ENCODE assay signal across 7 cellular contexts in the genomic region with DNA sequence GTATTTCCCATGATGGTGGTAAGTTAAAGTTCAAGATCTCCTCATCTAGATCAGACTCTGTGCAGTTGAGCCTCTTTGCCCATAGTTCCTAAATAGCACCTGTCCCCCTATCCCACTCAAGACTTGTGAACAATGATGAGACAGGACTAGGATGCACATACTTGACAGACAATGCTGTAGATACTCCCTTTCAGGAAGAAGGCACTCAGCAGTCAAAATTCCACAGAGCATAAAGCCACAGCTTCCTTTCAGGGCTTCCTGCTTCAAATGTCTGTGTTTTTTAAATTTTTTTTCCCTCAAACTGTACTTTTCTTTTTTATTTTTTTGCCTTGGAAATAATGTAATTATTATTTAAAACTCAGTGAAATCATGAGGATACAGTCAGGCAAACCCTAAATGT.
DNase-seq lines count a peak whose midpoint lies in the region; ATAC-seq, FAIRE-seq and TF ChIP-seq lines count a peak whose summit lies in the region.
"Not testable (repeated sequence)": the region's sequence is repeated elsewhere in the genome, so short reads cannot be mapped to it uniquely, and the experiment has no call there.

No MANE protein-coding gene starts in this region.

- H3K36me3 ChIP-seq in BLaER1; DND-41 (ENCODE audit: insufficient read depth, low read length); Loucy (ENCODE audit: insufficient read depth, low read length); bronchial epithelial cell (ENCODE audit: control insufficient read depth, insufficient read depth, low read length): not testable (repeated sequence)

- not testable (repeated sequence) for TF ChIP-seq CTCF in DND-41 (IDR thresholded peaks at IDR 0.05; ENCODE audit: borderline replicate concordance, extremely low read depth, low read length, poor library complexity, severe bottlenecking); Loucy (conservative IDR thresholded peaks at IDR 0.05; ENCODE audit: low read length); bronchial epithelial cell (IDR thresholded peaks at IDR 0.05; ENCODE audit: insufficient read depth, low read length, severe bottlenecking)

- not testable (repeated sequence) for H3K9ac ChIP-seq in BLaER1; DND-41 (ENCODE audit: low read depth, low read length); Loucy (ENCODE audit: low read depth, low read length, poor library complexity, severe bottlenecking)

- not testable (repeated sequence) for H3K27me3 ChIP-seq in BLaER1; DND-41 (ENCODE audit: insufficient read depth, low read length, poor library complexity); Loucy (ENCODE audit: insufficient read depth, low read length, poor library complexity, severe bottlenecking); bronchial epithelial cell (ENCODE audit: control insufficient read depth, insufficient read depth, low read length)

- ATAC-seq in DND-41 (ENCODE audit: insufficient read depth, low read depth), result peak; percentile 87
- ATAC-seq in memory B cell (ENCODE audit: low read depth), result peak; percentile 48

- DNase-seq in DND-41; GM19239 (ENCODE audit: insufficient read length, low spot score); bronchial epithelial cell (ENCODE audit: low read depth); memory B cell (ENCODE audit: low spot score in 2 of 2); urothelium cell line (ENCODE audit: low spot score): not testable (repeated sequence)

- not testable (repeated sequence) for H3F3A ChIP-seq in Loucy (ENCODE audit: low read depth)

- H3K27me3 Mint-ChIP-seq in memory B cell, result not testable (repeated sequence)

- H3K4me1 ChIP-seq in BLaER1 (peaks cover 33% of the 10 kb centered on the region), DND-41 (ENCODE audit: insufficient read depth, low read length) (peaks cover 39% of the 10 kb centered on the region)
- not testable (repeated sequence) for H3K4me1 ChIP-seq in Loucy (ENCODE audit: insufficient read depth, low read length, poor library complexity, severe bottlenecking)

- not testable (repeated sequence) for H3K27ac Mint-ChIP-seq in memory B cell

- H3K79me2 ChIP-seq in DND-41 (ENCODE audit: insufficient read depth, low read length); Loucy (ENCODE audit: insufficient read depth, low read length): not testable (repeated sequence)

- not testable (repeated sequence) for H3K4me3 Mint-ChIP-seq in memory B cell

- not testable (repeated sequence) for H3K36me3 Mint-ChIP-seq in memory B cell

- not testable (repeated sequence) for H3K4me1 Mint-ChIP-seq in memory B cell

- H3K9me3 Mint-ChIP-seq in memory B cell, result not testable (repeated sequence)

- H3K9me2 ChIP-seq in Loucy (replicated peaks; ENCODE audit: low read depth, low read length), result not testable (repeated sequence)

- not testable (repeated sequence) for H2AFZ ChIP-seq in DND-41 (ENCODE audit: low read depth, low read length); Loucy (ENCODE audit: low read length)

- H3K4me2 ChIP-seq in BLaER1 (peak overlapping the region; percentile 57), Loucy (ENCODE audit: low read depth, low read length, poor library complexity, severe bottlenecking) (peak overlapping the region; percentile 34)
- H3K4me2 ChIP-seq in DND-41 (ENCODE audit: insufficient read depth, low read length), result not testable (repeated sequence)

- not testable (repeated sequence) for H3K4me3 ChIP-seq in BLaER1; DND-41 (ENCODE audit: low read depth in 1 of 2, low read length in 2 of 2); Loucy (ENCODE audit: low read length, poor library complexity, severe bottlenecking); bronchial epithelial cell (ENCODE audit: low read depth, low read length)

- H4K20me1 ChIP-seq in BLaER1; DND-41 (ENCODE audit: insufficient read depth, low read length); Loucy (ENCODE audit: insufficient read depth, low read length, poor library complexity, severe bottlenecking): not testable (repeated sequence)

- not testable (repeated sequence) for H3K9me3 ChIP-seq in BLaER1; DND-41 (ENCODE audit: insufficient read depth, low read length, severe bottlenecking); Loucy (ENCODE audit: insufficient read depth, low read depth, low read length)

- FAIRE-seq in GM19239 (lab: Jason Lieb, UNC) (peak; percentile 51), bronchial epithelial cell (lab: Jason Lieb, UNC) (peak; percentile 73), urothelium cell line (lab: Jason Lieb, UNC) (peak; percentile 93)

- not testable (repeated sequence) for H3K27ac ChIP-seq in BLaER1; DND-41 (ENCODE audit: low read length)
